Comparison of ENCODE assay signal across 10 cellular contexts in genomic region chr7:120404042-120404441, GRCh38.
DNase-seq lines count a peak whose midpoint lies in the region; ATAC-seq and TF ChIP-seq lines count a peak whose summit lies in the region.
"Had no signal": no experiment of that assay in that cellular context is flagged by ENCODE, and none has a peak within 500 bp of the region (broad histone marks: within the 10 kb centered on the region; RNA-seq: fewer than 3 reads in every experiment).

No MANE protein-coding gene starts in this region.

- H3K27ac ChIP-seq in sigmoid colon, result no peak overlapping the region

- TF ChIP-seq EP300 in sigmoid colon (IDR thresholded peaks at IDR 0.05), result no peak

- intact Hi-C loops in sigmoid colon (cut with DNase I), result no loop called here

- no peak for TF ChIP-seq CTCF in sigmoid colon (IDR thresholded peaks at IDR 0.05)

- H3K9me3 ChIP-seq in sigmoid colon, result no peaks in the 10 kb centered on the region

- no peak for TF ChIP-seq POLR2A in sigmoid colon (IDR thresholded peaks at IDR 0.05)

- 15 to 52% methylated on average over 1 of the region's 1 CpG for WGBS in sigmoid colon, 2 donors

- peaks cover 0 to 16% (median 9%) of the 10 kb centered on the region in 4 donors for H3K4me1 ChIP-seq in sigmoid colon

- DNase-seq in lung microvascular endothelial cell (ENCODE audit: low read depth in 2 of 2) (peak; percentile 11 to 63), SKM-1 (lab: John Stamatoyannopoulos, UW; ENCODE audit: unreplicated experiment) (no peak), sigmoid colon (no peak), NCI-H128 (lab: John Stamatoyannopoulos, UW; ENCODE audit: unreplicated experiment) (no peak), activated gamma-delta T cell treated with Interleukin-2 at 50 U/mL for 16 hours (no peak)
- DNase-seq: activated naive CD4-positive, alpha-beta T cell treated with Interleukin-2 at 50 U/mL for 16 hours; stimulated activated CD4-positive, alpha-beta T cell treated with anti-CD3 and anti-CD28 coated beads, Interleukin-12 subunit alpha, Interleukin-12 subunit beta, amount 100 ng/mL, for 4 hours had no signal

- H3K4me3 ChIP-seq in sigmoid colon, result no peak overlapping the region

- H3K27me3 ChIP-seq in sigmoid colon, result no peaks in the 10 kb centered on the region

- ATAC-seq in GM19023 (IDR thresholded peaks at IDR 0.05; ENCODE audit: unreplicated experiment) (peak; percentile 59), HG02610 (IDR thresholded peaks at IDR 0.05; ENCODE audit: unreplicated experiment) (peak; percentile 70), HG03558 (IDR thresholded peaks at IDR 0.05; ENCODE audit: extremely low read depth, unreplicated experiment) (peak; percentile 51)

- no peaks in the 10 kb centered on the region for H3K36me3 ChIP-seq in sigmoid colon

Comparison
In these comparisons a context has a peak if more than half of its experiments do, and no peak if none do; other contexts are left out.
1. DNase-seq: peak in lung microvascular endothelial cell (2 of 2); none in SKM-1 (single experiment), sigmoid colon (single experiment), NCI-H128 (single experiment) and activated gamma-delta T cell treated with Interleukin-2 at 50 U/mL for 16 hours (single experiment).
2. Peak in every context shown above with its lines, with median percentiles within 50 percentile points of each other: ATAC-seq.